Comparison of ENCODE assay signal across 24 cellular contexts in genomic region chr3:190972840-190973270, GRCh38.
DNase-seq lines count a peak whose midpoint lies in the region; TF ChIP-seq lines count a peak whose summit lies in the region.
"Had no signal": no experiment of that assay in that cellular context is flagged by ENCODE, and none has a peak within 500 bp of the region (broad histone marks: within the 10 kb centered on the region; RNA-seq: fewer than 3 reads in every experiment).

No MANE protein-coding gene starts in this region.

- TF ChIP-seq EP300 in transverse colon (IDR thresholded peaks at IDR 0.05; ENCODE audit: low read depth) = no peak

- H3K27me3 ChIP-seq in SJCRH30 (no peaks in the 10 kb centered on the region), transverse colon (no peaks in the 10 kb centered on the region)
- H3K27me3 ChIP-seq: cardiac muscle cell, dorsolateral prefrontal cortex, esophagus muscularis mucosa, heart right ventricle, suprapubic skin had no signal

- no peak for TF ChIP-seq POLR2A in transverse colon (IDR thresholded peaks at IDR 0.05)

- H3K27me3 Mint-ChIP-seq in type B pancreatic cell = no peaks in the 10 kb centered on the region
- H3K27me3 Mint-ChIP-seq: progenitor cell of endocrine pancreas had no signal

- no peak overlapping the region for H3K4me3 Mint-ChIP-seq in type B pancreatic cell
- H3K4me3 Mint-ChIP-seq: natural killer cell; T-helper 1 cell treated with Interleukin-12 subunit alpha and Interleukin-12 subunit beta and Interleukin-4 antibody, amounts not matched to agents 30 μg/mL and 1 μg/mL, for 36 hours had no signal

- H3K9me3 ChIP-seq in SJCRH30 (replicated peaks) (no peaks in the 10 kb centered on the region), transverse colon (no peaks in the 10 kb centered on the region)
- H3K9me3 ChIP-seq: esophagus muscularis mucosa, suprapubic skin had no signal

- H3K27ac ChIP-seq in SJCRH30 = peak overlapping the region; percentile 29; the same call in 1 of the 2 replicates
- H3K27ac ChIP-seq in transverse colon = no peak overlapping the region
- H3K27ac ChIP-seq: 22Rv1, cardiac muscle cell, dorsolateral prefrontal cortex, esophagus muscularis mucosa, heart right ventricle, suprapubic skin had no signal

- H3K4me1 ChIP-seq in SJCRH30 (peaks cover 13% of the 10 kb centered on the region; the same call in 1 of the 2 replicates), transverse colon (no peaks in the 10 kb centered on the region)
- H3K4me1 ChIP-seq: esophagus muscularis mucosa, heart right ventricle, suprapubic skin had no signal

- DNase-seq in NCI-H82 (lab: John Stamatoyannopoulos, UW) (peak; percentile 11), NCI-H82 treated with DMSO at 0.1 percent for 48 hours (lab: John Stamatoyannopoulos, UW; ENCODE audit: unreplicated experiment) (no peak), SJCRH30 (peak; percentile 26 to 53), fibroblast of villous mesenchyme (ENCODE audit: low read depth) (peak; percentile 7), type B pancreatic cell (ENCODE audit: extremely low spot score, unreplicated experiment) (no peak), DMS153 (lab: John Stamatoyannopoulos, UW) (no peak), transverse colon (no peak)
- no peak for DNase-seq in activated CD4-positive, alpha-beta T cell treated with anti-CD3 and anti-CD28 coated beads for 1 hour
- DNase-seq: activated CD4-positive, CD25-positive, alpha-beta regulatory T cell; C1 segment of cervical spinal cord; dorsolateral prefrontal cortex; heart right ventricle; Kasumi-1; natural killer cell; NCI-H1417; NCI-H2227 treated with DMSO at 0.1 percent for 48 hours; Right ventricle myocardium superior; stimulated activated CD4-positive, alpha-beta T cell treated with anti-CD3 and anti-CD28 coated beads, Interleukin-12 subunit alpha, Interleukin-12 subunit beta, amount 100 ng/mL, for 4 hours had no signal

- H3K27ac Mint-ChIP-seq in type B pancreatic cell = peak overlapping the region; percentile 91
- H3K27ac Mint-ChIP-seq: natural killer cell; progenitor cell of endocrine pancreas; T-helper 1 cell treated with Interleukin-12 subunit alpha and Interleukin-12 subunit beta and Interleukin-4 antibody, amounts not matched to agents 30 μg/mL and 1 μg/mL, for 36 hours had no signal

- H3K4me3 ChIP-seq in SJCRH30 = no peak overlapping the region
- H3K4me3 ChIP-seq in fibroblast of villous mesenchyme (ENCODE audit: low read depth, low read length) = no peak overlapping the region
- no peak overlapping the region for H3K4me3 ChIP-seq in transverse colon
- H3K4me3 ChIP-seq: cardiac muscle cell, dorsolateral prefrontal cortex, esophagus muscularis mucosa, heart right ventricle, suprapubic skin had no signal

- TF ChIP-seq CTCF in fibroblast of villous mesenchyme (IDR thresholded peaks at IDR 0.05; ENCODE audit: insufficient read depth, low read depth, low read length) (no peak), type B pancreatic cell (conservative IDR thresholded peaks at IDR 0.05) (no peak), transverse colon (IDR thresholded peaks at IDR 0.05) (no peak)

- no peaks in the 10 kb centered on the region for H3K36me3 Mint-ChIP-seq in type B pancreatic cell
- H3K36me3 Mint-ChIP-seq: natural killer cell had no signal

- 40 to 79% methylated on average over 1 of the region's 1 CpG for WGBS in transverse colon (ENCODE audit: low coverage in 1 of 2), 2 donors

- H3K9me3 Mint-ChIP-seq in type B pancreatic cell = no peaks in the 10 kb centered on the region
- H3K9me3 Mint-ChIP-seq: T-helper 1 cell treated with Interleukin-12 subunit alpha and Interleukin-12 subunit beta and Interleukin-4 antibody, amounts not matched to agents 30 μg/mL and 1 μg/mL, for 36 hours had no signal

- in situ Hi-C loops in transverse colon (cut with MboI; ENCODE audit: low pct_ligation_motif_present in 1 of 4, low pct_unique_long_range_greater_than_20kb in 1 of 4, low sequenced_read_pairs in 3 of 4) = no loop called here

- peaks cover 5% of the 10 kb centered on the region for H3K4me1 Mint-ChIP-seq in type B pancreatic cell (ENCODE audit: unreplicated experiment)
- H3K4me1 Mint-ChIP-seq: natural killer cell had no signal

- intact Hi-C loops in transverse colon (cut with DNase I; ENCODE audit: low total_unique reads) = no loop called here

- H3K36me3 ChIP-seq in SJCRH30 = no peaks in the 10 kb centered on the region
- H3K36me3 ChIP-seq in transverse colon = no peaks in the 10 kb centered on the region
- H3K36me3 ChIP-seq: cardiac muscle cell, esophagus muscularis mucosa, heart right ventricle, suprapubic skin had no signal

Comparison
In these comparisons a context has a peak if more than half of its experiments do, and no peak if none do; other contexts are left out.
1. DNase-seq: peak in NCI-H82 (single experiment), SJCRH30 (2 of 2) and fibroblast of villous mesenchyme (single experiment); none in NCI-H82 treated with DMSO at 0.1 percent for 48 hours (single experiment), type B pancreatic cell (single experiment), DMS153 (single experiment), activated CD4-positive, alpha-beta T cell treated with anti-CD3 and anti-CD28 coated beads for 1 hour (single experiment) and transverse colon (single experiment).